8 cellular contexts compared by ENCODE assay signal in the genomic region with DNA sequence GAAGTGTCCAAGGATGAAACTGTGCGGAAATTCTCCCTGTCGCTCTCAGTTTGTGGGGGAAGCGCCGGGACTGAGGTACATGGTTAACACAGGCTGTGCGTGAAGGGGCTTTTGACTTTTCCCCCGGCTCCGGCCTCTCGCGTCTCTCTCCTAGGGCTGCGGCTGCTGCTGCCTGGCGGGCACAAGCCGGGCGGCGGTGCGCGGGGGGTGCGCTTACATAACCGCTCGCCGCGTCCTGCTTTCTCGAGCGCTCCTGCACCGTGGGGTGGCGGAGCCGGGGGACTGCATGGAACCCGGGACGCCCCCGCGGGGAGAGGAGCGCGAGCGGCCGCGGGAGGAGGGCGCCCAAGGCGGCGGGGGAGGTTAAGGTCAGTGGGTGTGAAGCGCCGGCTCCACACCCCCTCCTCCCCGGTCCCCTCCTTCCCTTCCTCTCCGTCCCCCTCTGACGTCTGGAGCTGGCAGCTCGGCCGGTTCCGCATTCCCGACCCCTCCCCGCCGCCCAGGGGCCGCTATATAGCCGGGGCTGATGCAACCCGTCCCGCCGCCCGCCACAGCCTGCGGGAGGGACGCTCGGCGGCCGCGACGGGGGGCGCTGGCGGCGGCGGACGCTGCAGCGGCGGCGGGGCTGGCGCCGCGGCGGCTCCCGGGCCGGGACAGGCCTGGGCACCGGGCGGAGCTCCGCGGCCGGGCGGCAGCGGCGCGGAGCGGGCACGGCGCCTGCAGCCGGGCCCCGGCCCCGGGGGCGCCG. TPM values are rescaled to one million over a fixed set of nuclear protein-coding genes. Genes with fewer than 3 reads are reported as not detected.
DNase-seq lines count a peak whose midpoint lies in the region; ATAC-seq and TF ChIP-seq lines count a peak whose summit lies in the region.

A gene with protein sequence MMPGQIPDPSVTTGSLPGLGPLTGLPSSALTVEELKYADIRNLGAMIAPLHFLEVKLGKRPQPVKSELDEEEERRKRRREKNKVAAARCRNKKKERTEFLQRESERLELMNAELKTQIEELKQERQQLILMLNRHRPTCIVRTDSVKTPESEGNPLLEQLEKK (plus strand): TSS at position 541 of the 748 bp plus-strand sequence. CDS start 9,899 bp downstream, outside the sequence.

- H3K27ac ChIP-seq in fibroblast of lung (ENCODE audit: insufficient read depth, low read length): peak within 1 kb of the TSS; percentile 59

- TF ChIP-seq CTCF in fibroblast of lung (conservative IDR thresholded peaks at IDR 0.05 in 1 of 2, IDR thresholded peaks at IDR 0.05 in 1 of 2; ENCODE audit: low read depth in 1 of 2, low read length in 2 of 2): no peak

- peaks cover 8% of the 10 kb centered on the region for H3K27me3 Mint-ChIP-seq in activated T-helper 2 cell treated with anti-CD3 and anti-CD28 coated beads, Interferon-gamma antibody, Interleukin-2, Interleukin-4, amounts not matched to agents 10 μg/mL and 5 μg/mL and 100 μg/mL, durations not matched to agents 14 hours and 24 hours and 36 hours (ENCODE audit: low read depth)

- H3K9ac ChIP-seq in fibroblast of lung (ENCODE audit: insufficient read depth, low read length): peak within 1 kb of the TSS; percentile 62

- H3K27me3 ChIP-seq in fibroblast of lung (ENCODE audit: control insufficient read depth, insufficient read depth, low read length): no peaks in the 10 kb centered on the region

- H3K4me1 ChIP-seq in fibroblast of lung (ENCODE audit: control insufficient read depth, extremely low read depth, insufficient read depth, low read length): peaks cover 6% of the 10 kb centered on the region

- H3K36me3 ChIP-seq in fibroblast of lung (ENCODE audit: control insufficient read depth, insufficient read depth, low read length): peaks cover 6% of the 10 kb centered on the region

- ATAC-seq in HG03135 (IDR thresholded peaks at IDR 0.05; ENCODE audit: unreplicated experiment): peak; percentile 37

- H2AFZ ChIP-seq in fibroblast of lung (ENCODE audit: low read length): peak within 1 kb of the TSS; percentile 55

- no peaks in the 10 kb centered on the region for H3K9me3 ChIP-seq in fibroblast of lung (ENCODE audit: control insufficient read depth, insufficient read depth, low read depth, low read length)

- H3K4me2 ChIP-seq in fibroblast of lung (ENCODE audit: extremely low read depth, insufficient read depth, low read length): peak within 1 kb of the TSS; percentile 92

- H3K4me1 Mint-ChIP-seq in activated T-helper 2 cell treated with anti-CD3 and anti-CD28 coated beads, Interferon-gamma antibody, Interleukin-2, Interleukin-4, amounts not matched to agents 10 μg/mL and 5 μg/mL and 100 μg/mL, durations not matched to agents 14 hours and 24 hours and 36 hours (ENCODE audit: low read depth): peaks cover 15% of the 10 kb centered on the region

- peaks cover 12% of the 10 kb centered on the region for H3K9me3 Mint-ChIP-seq in activated T-helper 2 cell treated with anti-CD3 and anti-CD28 coated beads, Interferon-gamma antibody, Interleukin-2, Interleukin-4, amounts not matched to agents 10 μg/mL and 5 μg/mL and 100 μg/mL, durations not matched to agents 14 hours and 24 hours and 36 hours

- peaks cover 32% of the 10 kb centered on the region for H3K79me2 ChIP-seq in fibroblast of lung (ENCODE audit: control insufficient read depth, insufficient read depth, low read length)

- H4K20me1 ChIP-seq in fibroblast of lung (ENCODE audit: control insufficient read depth, extremely low read depth, insufficient read depth, low read length): no peaks in the 10 kb centered on the region

- H3K27ac Mint-ChIP-seq in activated T-helper 2 cell treated with anti-CD3 and anti-CD28 coated beads, Interferon-gamma antibody, Interleukin-2, Interleukin-4, amounts not matched to agents 10 μg/mL and 5 μg/mL and 100 μg/mL, durations not matched to agents 14 hours and 24 hours and 36 hours: no peak within 1 kb of the TSS

- peaks cover 7% of the 10 kb centered on the region for H3K36me3 Mint-ChIP-seq in activated T-helper 2 cell treated with anti-CD3 and anti-CD28 coated beads, Interferon-gamma antibody, Interleukin-2, Interleukin-4, amounts not matched to agents 10 μg/mL and 5 μg/mL and 100 μg/mL, durations not matched to agents 14 hours and 24 hours and 36 hours (ENCODE audit: low read depth)

- DNase-seq in NCI-H524 (lab: John Stamatoyannopoulos, UW): peak; percentile 28 to 73
- DNase-seq in NCI-H524 treated with DMSO at 0.1 percent for 48 hours (lab: John Stamatoyannopoulos, UW): no peak
- DNase-seq in OCI-M1 (lab: John Stamatoyannopoulos, UW): peak; percentile 79
- peak; percentile 16 for DNase-seq in activated T-helper 2 cell treated with anti-CD3 and anti-CD28 coated beads, Interferon-gamma antibody, Interleukin-2, Interleukin-4, amounts not matched to agents 10 μg/mL and 5 μg/mL and 100 μg/mL, durations not matched to agents 14 hours and 24 hours and 36 hours (ENCODE audit: low spot score)
- peak; percentile 75 to 80 for DNase-seq in fibroblast of lung (ENCODE audit: low read depth in 2 of 2)
- DNase-seq in myocyte (ENCODE audit: low read depth): peak; percentile 87
- DNase-seq in stromal cell of bone marrow (ENCODE audit: low read depth): peak; percentile 60

- H3K4me3 ChIP-seq in fibroblast of lung (replicated peaks in 1 of 4; ENCODE audit: control extremely low read depth in 1 of 4, insufficient read depth in 1 of 4, low read depth in 3 of 4, low read length in 4 of 4): peak within 1 kb of the TSS; percentile 74 to 85 (median 77)

- intact Hi-C loops in activated T-helper 2 cell treated with anti-CD3 and anti-CD28 coated beads, Interferon-gamma antibody, Interleukin-2, Interleukin-4, amounts not matched to agents 10 μg/mL and 5 μg/mL and 100 μg/mL, durations not matched to agents 14 hours and 24 hours and 36 hours (cut with micrococcal nuclease): loop anchor here (5.0 kb wide), 1 partner anchor 140 kb away; no protein-coding TSS in a partner anchor

- H3K4me3 Mint-ChIP-seq in activated T-helper 2 cell treated with anti-CD3 and anti-CD28 coated beads, Interferon-gamma antibody, Interleukin-2, Interleukin-4, amounts not matched to agents 10 μg/mL and 5 μg/mL and 100 μg/mL, durations not matched to agents 14 hours and 24 hours and 36 hours (ENCODE audit: low read depth): peak within 1 kb of the TSS; percentile 77

RNA-seq across cellular contexts. Expression of the gene that starts here (rescaled TPM):
- 1.1 and 1.4 TPM in 2 replicates for total RNA-seq in activated T-helper 2 cell treated with anti-CD3 and anti-CD28 coated beads, Interferon-gamma antibody, Interleukin-2, Interleukin-4, amounts not matched to agents 10 μg/mL and 5 μg/mL and 100 μg/mL, durations not matched to agents 14 hours and 24 hours and 36 hours
- 86.3 and 95.3 TPM in 2 replicates for total RNA-seq in fibroblast of lung
- polyA plus RNA-seq in fibroblast of lung: 32.4 and 40.8 TPM in 2 replicates
- polyA plus RNA-seq in fibroblast of lung (2012): 34.5 and 39.1 TPM in 2 replicates
- 8.0 and 9.8 TPM in 2 replicates for polyA minus RNA-seq in fibroblast of lung (ENCODE audit: low replicate concordance)
- 44.4 and 61.9 TPM in 2 replicates for total RNA-seq in myocyte
- 108 TPM for polyA plus RNA-seq in myocyte (2012)

Comparison
In these comparisons a context has a peak if more than half of its experiments do, and no peak if none do; other contexts are left out.
1. RNA of the gene that starts here (total RNA-seq): 86.3 to 95.3 TPM in fibroblast of lung and 44.4 to 61.9 TPM in myocyte; 1.1 to 1.4 TPM in activated T-helper 2 cell treated with anti-CD3 and anti-CD28 coated beads, Interferon-gamma antibody, Interleukin-2, Interleukin-4, amounts not matched to agents 10 μg/mL and 5 μg/mL and 100 μg/mL, durations not matched to agents 14 hours and 24 hours and 36 hours; every median in the first group is over 10 times any median in the second.